1 cellular context compared by ENCODE assay signal in genomic region chr3:158456114-158456513, GRCh38.
TF ChIP-seq lines count a peak whose summit lies in the region.

No MANE protein-coding gene starts in this region.

TF ChIP-seq in IMR-90, 13 proteins besides CTCF, POLR2A, EP300 and RAD21 (continued from another document):
- TF ChIP-seq USF2 (IDR thresholded peaks at IDR 0.05; ENCODE audit: low read depth, low read length) (no peak), NFE2L2 (IDR thresholded peaks at IDR 0.05; ENCODE audit: low read depth, low read length) (no peak), MXI1 (IDR thresholded peaks at IDR 0.05; ENCODE audit: borderline replicate concordance, low read depth, low read length) (no peak), SMC3 (IDR thresholded peaks at IDR 0.05; ENCODE audit: low read depth, low read length) (no peak), CEBPB (IDR thresholded peaks at IDR 0.05; ENCODE audit: low read depth, low read length) (no peak), MAFK (IDR thresholded peaks at IDR 0.05; ENCODE audit: low read depth, low read length) (no peak), CHD1 (IDR thresholded peaks at IDR 0.05; ENCODE audit: low read depth, low read length) (no peak), FOS (IDR thresholded peaks at IDR 0.05; ENCODE audit: low read depth, low read length) (no peak), BHLHE40 (IDR thresholded peaks at IDR 0.05; ENCODE audit: low read depth, low read length) (no peak)
- TF ChIP-seq, protein P1, sequence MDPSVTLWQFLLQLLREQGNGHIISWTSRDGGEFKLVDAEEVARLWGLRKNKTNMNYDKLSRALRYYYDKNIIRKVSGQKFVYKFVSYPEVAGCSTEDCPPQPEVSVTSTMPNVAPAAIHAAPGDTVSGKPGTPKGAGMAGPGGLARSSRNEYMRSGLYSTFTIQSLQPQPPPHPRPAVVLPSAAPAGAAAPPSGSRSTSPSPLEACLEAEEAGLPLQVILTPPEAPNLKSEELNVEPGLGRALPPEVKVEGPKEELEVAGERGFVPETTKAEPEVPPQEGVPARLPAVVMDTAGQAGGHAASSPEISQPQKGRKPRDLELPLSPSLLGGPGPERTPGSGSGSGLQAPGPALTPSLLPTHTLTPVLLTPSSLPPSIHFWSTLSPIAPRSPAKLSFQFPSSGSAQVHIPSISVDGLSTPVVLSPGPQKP (IDR thresholded peaks at IDR 0.05; ENCODE audit: borderline replicate concordance, low read depth, low read length), result no peak
TF ChIP-seq in IMR-90: peak in this region for 0.
